2 cellular contexts compared by ENCODE assay signal in the genomic region with DNA sequence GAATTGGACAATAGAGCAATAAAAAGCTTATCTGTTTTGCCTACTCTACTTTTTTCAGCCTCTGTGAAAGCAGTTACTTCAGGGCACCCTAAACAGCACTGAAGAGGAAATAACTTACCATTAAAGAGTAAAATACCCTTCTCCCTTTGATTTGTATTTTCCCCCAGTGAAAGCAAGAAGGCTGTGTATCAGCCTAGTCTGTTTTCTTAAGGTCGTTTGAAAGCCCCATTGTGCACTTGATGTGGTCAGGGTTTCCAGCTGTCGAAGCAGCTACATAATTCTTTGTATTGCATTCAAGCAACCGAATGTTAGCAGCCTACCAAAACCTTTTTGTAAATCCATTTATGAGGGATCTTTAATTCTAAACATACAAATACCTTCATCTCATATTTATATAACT.
TF ChIP-seq lines count a peak whose summit lies in the region.

No MANE protein-coding gene starts in this region.

TF ChIP-seq in HEK293, 187 proteins besides CTCF, POLR2A, EP300 and RAD21 (continued from another document):
- TF ChIP-seq, protein P1, sequence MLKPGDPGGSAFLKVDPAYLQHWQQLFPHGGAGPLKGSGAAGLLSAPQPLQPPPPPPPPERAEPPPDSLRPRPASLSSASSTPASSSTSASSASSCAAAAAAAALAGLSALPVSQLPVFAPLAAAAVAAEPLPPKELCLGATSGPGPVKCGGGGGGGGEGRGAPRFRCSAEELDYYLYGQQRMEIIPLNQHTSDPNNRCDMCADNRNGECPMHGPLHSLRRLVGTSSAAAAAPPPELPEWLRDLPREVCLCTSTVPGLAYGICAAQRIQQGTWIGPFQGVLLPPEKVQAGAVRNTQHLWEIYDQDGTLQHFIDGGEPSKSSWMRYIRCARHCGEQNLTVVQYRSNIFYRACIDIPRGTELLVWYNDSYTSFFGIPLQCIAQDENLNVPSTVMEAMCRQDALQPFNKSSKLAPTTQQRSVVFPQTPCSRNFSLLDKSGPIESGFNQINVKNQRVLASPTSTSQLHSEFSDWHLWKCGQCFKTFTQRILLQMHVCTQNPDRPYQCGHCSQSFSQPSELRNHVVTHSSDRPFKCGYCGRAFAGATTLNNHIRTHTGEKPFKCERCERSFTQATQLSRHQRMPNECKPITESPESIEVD (tag by site-specific recombination; IDR thresholded peaks at IDR 0.05): peak; percentile 31; the same call in 1 of the 2 replicates
- no peak for TF ChIP-seq ZNF600 (tag by site-specific recombination; IDR thresholded peaks at IDR 0.05)
- no peak for TF ChIP-seq ZNF174 (tag by site-specific recombination; IDR thresholded peaks at IDR 0.05)
- TF ChIP-seq FEZF1 (tag by site-specific recombination; IDR thresholded peaks at IDR 0.05): peak; percentile 55
- no peak for TF ChIP-seq ZNF148 (tag by site-specific recombination; IDR thresholded peaks at IDR 0.05; ENCODE audit: borderline replicate concordance)

TF ChIP-seq in neural cell, 6 proteins besides CTCF, POLR2A, EP300 and RAD21:
- TF ChIP-seq REST (IDR thresholded peaks at IDR 0.05; ENCODE audit: borderline replicate concordance) (no peak), EZH2 (IDR thresholded peaks at IDR 0.05; ENCODE audit: borderline replicate concordance, insufficient read depth, low read length, poor library complexity, severe bottlenecking) (no peak), SMC3 (conservative IDR thresholded peaks at IDR 0.05; ENCODE audit: poor library complexity) (no peak), MXI1 (conservative IDR thresholded peaks at IDR 0.05; ENCODE audit: poor library complexity, severe bottlenecking) (no peak), TAF1 (IDR thresholded peaks at IDR 0.05; ENCODE audit: low read depth) (no peak), POLR2AphosphoS5 (IDR thresholded peaks at IDR 0.05) (no peak)
